39 cellular contexts compared by ENCODE assay signal in genomic region chr1:239920214-239920613, GRCh38.
"Had no signal": no experiment of that assay in that cellular context is flagged by ENCODE, and none has a peak within 500 bp of the region (broad histone marks: within the 10 kb centered on the region; RNA-seq: fewer than 3 reads in every experiment).

No MANE protein-coding gene starts in this region.

- H3K27me3 ChIP-seq: adrenal gland, ascending aorta, body of pancreas, brain microvascular endothelial cell, breast epithelium, cardiac muscle cell had no signal

- H3K9me3 ChIP-seq: adrenal gland, ascending aorta, body of pancreas, breast epithelium had no signal

- DNase-seq: activated effector memory CD4-positive, alpha-beta T cell treated with anti-CD3 and anti-CD28 coated beads, Interleukin-2, amount 50 U/mL, for 16 hours; activated effector memory CD4-positive, alpha-beta T cell treated with Interleukin-2 at 50 U/mL for 16 hours; activated gamma-delta T cell; activated gamma-delta T cell treated with Interleukin-2 at 50 U/mL for 16 hours; activated naive CD4-positive, alpha-beta T cell; activated naive CD4-positive, alpha-beta T cell treated with anti-CD3 and anti-CD28 coated beads for 36 hours; activated naive CD4-positive, alpha-beta T cell treated with anti-CD3 and anti-CD28 coated beads, Interleukin-2, amount 10 ng/mL, durations not matched to agents 7 days and 5 days; activated naive CD4-positive, alpha-beta T cell treated with anti-CD3 and anti-CD28 coated beads, Interleukin-2, amount 50 U/mL, for 16 hours; activated naive CD4-positive, alpha-beta T cell treated with Interleukin-2 at 50 U/mL for 16 hours; activated naive CD8-positive, alpha-beta T cell treated with anti-CD3 and anti-CD28 coated beads for 36 hours; activated naive CD8-positive, alpha-beta T cell treated with anti-CD3 and anti-CD28 coated beads, Interleukin-2, amount 10 ng/mL, durations not matched to agents 7 days and 5 days; activated naive CD8-positive, alpha-beta T cell treated with anti-CD3 and anti-CD28 coated beads, Interleukin-2, amount 50 U/mL, for 24 hours; activated T-cell treated with anti-CD3 and anti-CD28 coated beads, Interleukin-2, amount 50 U/mL, for 24 hours; activated T-cell treated with anti-CD3 and anti-CD28 coated beads, Interleukin-2, amount 50 U/mL, for 4 hours; activated T-cell treated with anti-CD3 and anti-CD28 coated beads, Interleukin-2, amount 50 U/mL, for 48 hours; activated T-cell treated with anti-CD3 and anti-CD28 coated beads, Interleukin-2, amount 50 U/mL, for 72 hours; adrenal gland; amniotic stem cell; amygdala; anterior cingulate cortex; aorta; body of pancreas; brain microvascular endothelial cell; caudate nucleus; central memory CD4-positive, alpha-beta T cell; cerebellar nuclear complex had no signal

- H3K4me1 ChIP-seq: adrenal gland, ascending aorta, body of pancreas, breast epithelium had no signal

- H3K36me3 ChIP-seq: adrenal gland, ascending aorta, brain microvascular endothelial cell, breast epithelium, cardiac muscle cell had no signal

- H3K27me3 Mint-ChIP-seq: activated naive CD4-positive, alpha-beta T cell treated with anti-CD3 and anti-CD28 coated beads, Interleukin-2, amount 10 ng/mL, durations not matched to agents 7 days and 5 days; central memory CD8-positive, alpha-beta T cell had no signal

- H3K9me3 Mint-ChIP-seq: activated naive CD4-positive, alpha-beta T cell treated with anti-CD3 and anti-CD28 coated beads for 36 hours; activated naive CD4-positive, alpha-beta T cell treated with anti-CD3 and anti-CD28 coated beads, Interleukin-2, amount 10 ng/mL, durations not matched to agents 7 days and 5 days; activated naive CD4-positive, alpha-beta T cell treated with anti-CD3 and anti-CD28 coated beads, Interleukin-2, amount 50 U/mL, for 24 hours; activated naive CD4-positive, alpha-beta T cell treated with anti-CD3 and anti-CD28 coated beads, Interleukin-2, amount 50 U/mL, for 72 hours; activated naive CD8-positive, alpha-beta T cell treated with anti-CD3 and anti-CD28 coated beads for 36 hours; activated naive CD8-positive, alpha-beta T cell treated with anti-CD3 and anti-CD28 coated beads, Interleukin-2, amount 10 ng/mL, durations not matched to agents 7 days and 5 days; activated naive CD8-positive, alpha-beta T cell treated with anti-CD3 and anti-CD28 coated beads, Interleukin-2, amount 50 U/mL, for 24 hours; activated T-cell treated with anti-CD3 and anti-CD28 coated beads, Interleukin-2, amount 50 U/mL, for 24 hours; activated T-cell treated with anti-CD3 and anti-CD28 coated beads, Interleukin-2, amount 50 U/mL, for 4 hours; activated T-helper 1 cell treated with anti-CD3 and anti-CD28 coated beads, Interleukin-12 subunit alpha, Interleukin-12 subunit beta, Interleukin-2, Interleukin-4 antibody, amounts not matched to agents 30 ng/mL and 10 ng/mL and 1 ng/mL, durations not matched to agents 14 hours and 24 hours and 36 hours; activated T-helper 17 cell treated with anti-CD3 and anti-CD28 coated beads, Interleukin-2, amount 50 U/mL, for 72 hours; activated T-helper 2 cell treated with anti-CD3 and anti-CD28 coated beads, Interferon-gamma antibody, Interleukin-2, Interleukin-4, amounts not matched to agents 10 μg/mL and 5 μg/mL and 100 μg/mL, durations not matched to agents 14 hours and 24 hours and 36 hours; central memory CD8-positive, alpha-beta T cell had no signal

- H3K27ac Mint-ChIP-seq: activated naive CD4-positive, alpha-beta T cell treated with anti-CD3 and anti-CD28 coated beads for 36 hours; activated naive CD4-positive, alpha-beta T cell treated with anti-CD3 and anti-CD28 coated beads, Interleukin-2, amount 10 ng/mL, durations not matched to agents 7 days and 5 days; activated naive CD4-positive, alpha-beta T cell treated with anti-CD3 and anti-CD28 coated beads, Interleukin-2, amount 50 U/mL, for 24 hours; activated naive CD4-positive, alpha-beta T cell treated with anti-CD3 and anti-CD28 coated beads, Interleukin-2, amount 50 U/mL, for 72 hours; activated naive CD8-positive, alpha-beta T cell; activated naive CD8-positive, alpha-beta T cell treated with anti-CD3 and anti-CD28 coated beads for 36 hours; activated naive CD8-positive, alpha-beta T cell treated with anti-CD3 and anti-CD28 coated beads, Interleukin-2, amount 10 ng/mL, durations not matched to agents 7 days and 5 days; activated naive CD8-positive, alpha-beta T cell treated with anti-CD3 and anti-CD28 coated beads, Interleukin-2, amount 50 U/mL, for 24 hours; activated T-cell treated with anti-CD3 and anti-CD28 coated beads, Interleukin-2, amount 50 U/mL, for 24 hours; activated T-cell treated with anti-CD3 and anti-CD28 coated beads, Interleukin-2, amount 50 U/mL, for 72 hours; activated T-helper 1 cell treated with anti-CD3 and anti-CD28 coated beads, Interleukin-12 subunit alpha, Interleukin-12 subunit beta, Interleukin-2, Interleukin-4 antibody, amounts not matched to agents 30 ng/mL and 10 ng/mL and 1 ng/mL, durations not matched to agents 14 hours and 24 hours and 36 hours; activated T-helper 17 cell treated with anti-CD3 and anti-CD28 coated beads, Interleukin-2, amount 50 U/mL, for 72 hours; activated T-helper 2 cell treated with anti-CD3 and anti-CD28 coated beads, Interferon-gamma antibody, Interleukin-2, Interleukin-4, amounts not matched to agents 10 μg/mL and 5 μg/mL and 100 μg/mL, durations not matched to agents 14 hours and 24 hours and 36 hours; brain had no signal

- H3K36me3 Mint-ChIP-seq: activated naive CD4-positive, alpha-beta T cell treated with anti-CD3 and anti-CD28 coated beads, Interleukin-2, amount 10 ng/mL, durations not matched to agents 7 days and 5 days; activated naive CD4-positive, alpha-beta T cell treated with anti-CD3 and anti-CD28 coated beads, Interleukin-2, amount 50 U/mL, for 24 hours; activated naive CD4-positive, alpha-beta T cell treated with anti-CD3 and anti-CD28 coated beads, Interleukin-2, amount 50 U/mL, for 72 hours; activated naive CD8-positive, alpha-beta T cell; activated naive CD8-positive, alpha-beta T cell treated with anti-CD3 and anti-CD28 coated beads for 36 hours; activated naive CD8-positive, alpha-beta T cell treated with anti-CD3 and anti-CD28 coated beads, Interleukin-2, amount 10 ng/mL, durations not matched to agents 7 days and 5 days; brain had no signal

- H3K27ac ChIP-seq: adrenal gland, ascending aorta, body of pancreas, brain microvascular endothelial cell, breast epithelium, cardiac muscle cell had no signal

- H3K4me3 Mint-ChIP-seq: activated naive CD4-positive, alpha-beta T cell treated with anti-CD3 and anti-CD28 coated beads for 36 hours; activated naive CD4-positive, alpha-beta T cell treated with anti-CD3 and anti-CD28 coated beads, Interleukin-2, amount 10 ng/mL, durations not matched to agents 7 days and 5 days; activated naive CD4-positive, alpha-beta T cell treated with anti-CD3 and anti-CD28 coated beads, Interleukin-2, amount 50 U/mL, for 24 hours; activated naive CD8-positive, alpha-beta T cell; activated naive CD8-positive, alpha-beta T cell treated with anti-CD3 and anti-CD28 coated beads for 36 hours; activated naive CD8-positive, alpha-beta T cell treated with anti-CD3 and anti-CD28 coated beads, Interleukin-2, amount 10 ng/mL, durations not matched to agents 7 days and 5 days; activated naive CD8-positive, alpha-beta T cell treated with anti-CD3 and anti-CD28 coated beads, Interleukin-2, amount 50 U/mL, for 24 hours; activated T-cell treated with anti-CD3 and anti-CD28 coated beads, Interleukin-2, amount 50 U/mL, for 24 hours; activated T-cell treated with anti-CD3 and anti-CD28 coated beads, Interleukin-2, amount 50 U/mL, for 4 hours; activated T-cell treated with anti-CD3 and anti-CD28 coated beads, Interleukin-2, amount 50 U/mL, for 72 hours; activated T-helper 1 cell treated with anti-CD3 and anti-CD28 coated beads, Interleukin-12 subunit alpha, Interleukin-12 subunit beta, Interleukin-2, Interleukin-4 antibody, amounts not matched to agents 30 ng/mL and 10 ng/mL and 1 ng/mL, durations not matched to agents 14 hours and 24 hours and 36 hours; activated T-helper 17 cell treated with anti-CD3 and anti-CD28 coated beads, Interleukin-2, amount 50 U/mL, for 72 hours; brain; central memory CD8-positive, alpha-beta T cell had no signal

- FAIRE-seq: astrocyte, bronchial epithelial cell had no signal

- H3K4me3 ChIP-seq: adrenal gland, ascending aorta, body of pancreas, breast epithelium, cardiac muscle cell had no signal

- H3K4me1 Mint-ChIP-seq: activated naive CD4-positive, alpha-beta T cell treated with anti-CD3 and anti-CD28 coated beads, Interleukin-2, amount 10 ng/mL, durations not matched to agents 7 days and 5 days; activated naive CD4-positive, alpha-beta T cell treated with anti-CD3 and anti-CD28 coated beads, Interleukin-2, amount 50 U/mL, for 24 hours; brain; central memory CD8-positive, alpha-beta T cell had no signal
